ENCODE assay signal across 21 cellular contexts in genomic region chr14:77085538-77085937, GRCh38. TPM values are rescaled to one million over a fixed set of nuclear protein-coding genes. Genes with fewer than 3 reads are reported as not detected.
A peak's percentile ranks its signal among the peaks of the same experiment; 100 is the strongest.
DNase-seq lines count a peak whose midpoint lies in the region; ATAC-seq, FAIRE-seq and TF ChIP-seq lines count a peak whose summit lies in the region.
"Had no signal": no experiment of that assay in that cellular context is flagged by ENCODE, and none has a peak within 500 bp of the region (broad histone marks: within the 10 kb centered on the region; RNA-seq: fewer than 3 reads in every experiment).

No MANE protein-coding gene starts in this region.

- peak overlapping the region; percentile 42; the same call in 1 of the 2 replicates for H3K9ac ChIP-seq in HUES64 (ENCODE audit: low read depth, low read length)

- peaks cover 27% of the 10 kb centered on the region for H3K4me1 Mint-ChIP-seq in stimulated activated memory B cell treated with anti-CD40 and anti-IgM and Interleukin-4, amounts not matched to agents 10 μg/mL and 1 μg/mL and 100 μg/mL, for 72 hours
- H3K4me1 Mint-ChIP-seq in activated T-helper 2 cell treated with anti-CD3 and anti-CD28 coated beads, Interferon-gamma antibody, Interleukin-2, Interleukin-4, amounts not matched to agents 10 μg/mL and 5 μg/mL and 100 μg/mL, durations not matched to agents 14 hours and 24 hours and 36 hours (ENCODE audit: low read depth): peaks cover 3% of the 10 kb centered on the region

- FAIRE-seq in bronchial epithelial cell (lab: Jason Lieb, UNC): peak; percentile 88

- H3K4me1 ChIP-seq in HUES64 (ENCODE audit: insufficient read depth, low read length) (peaks cover 42% of the 10 kb centered on the region), mesodermal cell (ENCODE audit: control insufficient read depth, insufficient read depth, low read length, poor library complexity, severe bottlenecking) (peaks cover 17% of the 10 kb centered on the region)
- H3K4me1 ChIP-seq: esophagus muscularis mucosa, gastrocnemius medialis had no signal

- no peak for ATAC-seq in stimulated activated memory B cell treated with anti-CD40 and anti-IgM and Interleukin-4, amounts not matched to agents 10 μg/mL and 1 μg/mL and 100 μg/mL, for 72 hours
- ATAC-seq: stimulated activated naive CD8-positive, alpha-beta T cell treated with anti-CD3 and anti-CD28 coated beads, Interleukin-15, Interleukin-2, amounts not matched to agents 100 U/mL and 50 U/mL, for 24 hours had no signal

- no peaks in the 10 kb centered on the region for H3K36me3 Mint-ChIP-seq in stimulated activated memory B cell treated with anti-CD40 and anti-IgM and Interleukin-4, amounts not matched to agents 10 μg/mL and 1 μg/mL and 100 μg/mL, for 72 hours
- no peaks in the 10 kb centered on the region for H3K36me3 Mint-ChIP-seq in activated T-helper 2 cell treated with anti-CD3 and anti-CD28 coated beads, Interferon-gamma antibody, Interleukin-2, Interleukin-4, amounts not matched to agents 10 μg/mL and 5 μg/mL and 100 μg/mL, durations not matched to agents 14 hours and 24 hours and 36 hours (ENCODE audit: low read depth)
- H3K36me3 Mint-ChIP-seq: activated naive CD4-positive, alpha-beta T cell treated with anti-CD3 and anti-CD28 coated beads, Interleukin-2, amount 10 ng/mL, durations not matched to agents 7 days and 5 days had no signal

- no peak overlapping the region for H3K4me3 Mint-ChIP-seq in stimulated activated memory B cell treated with anti-CD40 and anti-IgM and Interleukin-4, amounts not matched to agents 10 μg/mL and 1 μg/mL and 100 μg/mL, for 72 hours
- no peak overlapping the region for H3K4me3 Mint-ChIP-seq in activated T-helper 2 cell treated with anti-CD3 and anti-CD28 coated beads, Interferon-gamma antibody, Interleukin-2, Interleukin-4, amounts not matched to agents 10 μg/mL and 5 μg/mL and 100 μg/mL, durations not matched to agents 14 hours and 24 hours and 36 hours (ENCODE audit: low read depth)
- H3K4me3 Mint-ChIP-seq: activated naive CD4-positive, alpha-beta T cell treated with anti-CD3 and anti-CD28 coated beads, Interleukin-2, amount 10 ng/mL, durations not matched to agents 7 days and 5 days; activated T-cell treated with anti-CD3 and anti-CD28 coated beads, Interleukin-2, amount 50 U/mL, for 4 hours had no signal

- H3K27ac ChIP-seq in HUES64 (ENCODE audit: low read depth, low read length) (peak overlapping the region; percentile 70), mesodermal cell (ENCODE audit: low read depth, low read length, severe bottlenecking) (peak overlapping the region; percentile 94)
- H3K27ac ChIP-seq: esophagus muscularis mucosa, transverse colon had no signal

- TF ChIP-seq CTCF in bronchial epithelial cell (IDR thresholded peaks at IDR 0.05; ENCODE audit: insufficient read depth, low read length, severe bottlenecking): no peak

- H3K27me3 ChIP-seq in HUES64 (ENCODE audit: insufficient read depth, low read length) (no peaks in the 10 kb centered on the region), bronchial epithelial cell (ENCODE audit: control insufficient read depth, insufficient read depth, low read length) (no peaks in the 10 kb centered on the region)
- H3K27me3 ChIP-seq: esophagus muscularis mucosa, gastrocnemius medialis, transverse colon had no signal

- H3K9me3 ChIP-seq in HUES64 (ENCODE audit: insufficient read depth, low read depth, low read length): 0 out of 2 replicates have a peak, but pooled peaks cover under 1% of the 10 kb centered on the region
- H3K9me3 ChIP-seq in mesodermal cell (ENCODE audit: control insufficient read depth, low read length): no peaks in the 10 kb centered on the region
- H3K9me3 ChIP-seq: esophagus muscularis mucosa, gastrocnemius medialis had no signal

- H3K4me3 ChIP-seq in HUES64 (ENCODE audit: low read length) (no peak overlapping the region), bronchial epithelial cell (ENCODE audit: low read depth, low read length) (no peak overlapping the region), mesodermal cell (ENCODE audit: extremely low read depth, insufficient read depth, low read length, poor library complexity, severe bottlenecking) (no peak overlapping the region)
- H3K4me3 ChIP-seq: esophagus muscularis mucosa, gastrocnemius medialis, skin epidermis, transverse colon had no signal

- intact Hi-C loops in activated T-helper 2 cell treated with anti-CD3 and anti-CD28 coated beads, Interferon-gamma antibody, Interleukin-2, Interleukin-4, amounts not matched to agents 10 μg/mL and 5 μg/mL and 100 μg/mL, durations not matched to agents 14 hours and 24 hours and 36 hours (cut with micrococcal nuclease): no loop called here

- H3K9me3 Mint-ChIP-seq in stimulated activated memory B cell treated with anti-CD40 and anti-IgM and Interleukin-4, amounts not matched to agents 10 μg/mL and 1 μg/mL and 100 μg/mL, for 72 hours: no peaks in the 10 kb centered on the region
- peaks cover 7% of the 10 kb centered on the region for H3K9me3 Mint-ChIP-seq in activated T-helper 2 cell treated with anti-CD3 and anti-CD28 coated beads, Interferon-gamma antibody, Interleukin-2, Interleukin-4, amounts not matched to agents 10 μg/mL and 5 μg/mL and 100 μg/mL, durations not matched to agents 14 hours and 24 hours and 36 hours
- H3K9me3 Mint-ChIP-seq: activated naive CD4-positive, alpha-beta T cell treated with anti-CD3 and anti-CD28 coated beads, Interleukin-2, amount 10 ng/mL, durations not matched to agents 7 days and 5 days; activated T-cell treated with anti-CD3 and anti-CD28 coated beads, Interleukin-2, amount 50 U/mL, for 4 hours had no signal

- no peak for DNase-seq in bronchial epithelial cell (ENCODE audit: low read depth)
- no peak for DNase-seq in activated T-helper 2 cell treated with anti-CD3 and anti-CD28 coated beads, Interferon-gamma antibody, Interleukin-2, Interleukin-4, amounts not matched to agents 10 μg/mL and 5 μg/mL and 100 μg/mL, durations not matched to agents 14 hours and 24 hours and 36 hours (ENCODE audit: low spot score)
- no peak for DNase-seq in AG08395 (ENCODE audit: low spot score)
- DNase-seq in OCI-M2 (lab: John Stamatoyannopoulos, UW; ENCODE audit: unreplicated experiment): no peak
- DNase-seq: activated CD8-positive, alpha-beta memory T cell treated with anti-CD3 and anti-CD28 coated beads for 24 hours; activated naive CD4-positive, alpha-beta T cell treated with anti-CD3 and anti-CD28 coated beads, Interleukin-2, amount 10 ng/mL, durations not matched to agents 7 days and 5 days; activated T-cell treated with anti-CD3 and anti-CD28 coated beads, Interleukin-2, amount 50 U/mL, for 4 hours; COR-L47; gastrocnemius medialis; left ventricle myocardium superior; NCI-H1105 treated with DMSO at 0.1 percent for 48 hours; NCI-H524 treated with DMSO at 0.1 percent for 48 hours; stimulated activated naive CD8-positive, alpha-beta T cell treated with anti-CD3 and anti-CD28 coated beads, Interleukin-15, Interleukin-2, amounts not matched to agents 100 U/mL and 50 U/mL, for 24 hours; T1000; transverse colon had no signal

- WGBS in HUES64: 59% methylated on average over 4 of the region's 4 CpGs
- 19 to 38% methylated on average over 3 to 4 of the region's 4 CpGs for WGBS in mesodermal cell (ENCODE audit: insufficient coverage in 2 of 2), 2 experiments

- H3K27ac Mint-ChIP-seq in stimulated activated memory B cell treated with anti-CD40 and anti-IgM and Interleukin-4, amounts not matched to agents 10 μg/mL and 1 μg/mL and 100 μg/mL, for 72 hours: peak overlapping the region; percentile 42
- H3K27ac Mint-ChIP-seq in activated T-helper 2 cell treated with anti-CD3 and anti-CD28 coated beads, Interferon-gamma antibody, Interleukin-2, Interleukin-4, amounts not matched to agents 10 μg/mL and 5 μg/mL and 100 μg/mL, durations not matched to agents 14 hours and 24 hours and 36 hours: no peak overlapping the region
- H3K27ac Mint-ChIP-seq: activated naive CD4-positive, alpha-beta T cell treated with anti-CD3 and anti-CD28 coated beads, Interleukin-2, amount 10 ng/mL, durations not matched to agents 7 days and 5 days had no signal

- H3K27me3 Mint-ChIP-seq in stimulated activated memory B cell treated with anti-CD40 and anti-IgM and Interleukin-4, amounts not matched to agents 10 μg/mL and 1 μg/mL and 100 μg/mL, for 72 hours: no peaks in the 10 kb centered on the region
- H3K27me3 Mint-ChIP-seq in activated T-helper 2 cell treated with anti-CD3 and anti-CD28 coated beads, Interferon-gamma antibody, Interleukin-2, Interleukin-4, amounts not matched to agents 10 μg/mL and 5 μg/mL and 100 μg/mL, durations not matched to agents 14 hours and 24 hours and 36 hours (ENCODE audit: low read depth): peaks cover 1% of the 10 kb centered on the region
- H3K27me3 Mint-ChIP-seq: progenitor cell of endocrine pancreas had no signal

- H3K36me3 ChIP-seq in HUES64 (ENCODE audit: insufficient read depth, low read length): no peaks in the 10 kb centered on the region
- no peaks in the 10 kb centered on the region for H3K36me3 ChIP-seq in bronchial epithelial cell (ENCODE audit: control insufficient read depth, insufficient read depth, low read length)
- H3K36me3 ChIP-seq in mesodermal cell (ENCODE audit: control insufficient read depth, insufficient read depth, low read length): no peaks in the 10 kb centered on the region
- H3K36me3 ChIP-seq: esophagus muscularis mucosa, gastrocnemius medialis, transverse colon had no signal

RNA-seq across cellular contexts. Expression of gene CIPC, which starts 12.5 kb away (rescaled TPM):
- polyA plus RNA-seq in HUES64 (2013, experiment 1 of 2): 17.7 TPM
- 16.9 TPM for polyA plus RNA-seq in HUES64 (2013, experiment 2 of 2)
- total RNA-seq in bronchial epithelial cell: 9.7 and 14.5 TPM in 2 replicates
- 11.6 TPM for polyA plus RNA-seq in mesodermal cell (2013, experiment 1 of 2)
- 12.0 TPM for polyA plus RNA-seq in mesodermal cell (2013, experiment 2 of 2)
- total RNA-seq in activated T-helper 2 cell treated with anti-CD3 and anti-CD28 coated beads, Interferon-gamma antibody, Interleukin-2, Interleukin-4, amounts not matched to agents 10 μg/mL and 5 μg/mL and 100 μg/mL, durations not matched to agents 14 hours and 24 hours and 36 hours: 10.9 and 11.3 TPM in 2 replicates

RNA-seq across cellular contexts. Expression of gene ZDHHC22, which starts 56.1 kb away (rescaled TPM):
- 19.1 TPM for polyA plus RNA-seq in HUES64 (2013, experiment 1 of 2)
- polyA plus RNA-seq in HUES64 (2013, experiment 2 of 2): 16.3 TPM
- total RNA-seq in bronchial epithelial cell: not detected in 2 replicates
- 1.7 TPM for polyA plus RNA-seq in mesodermal cell (2013, experiment 1 of 2)
- 1.7 TPM for polyA plus RNA-seq in mesodermal cell (2013, experiment 2 of 2)
- total RNA-seq in activated T-helper 2 cell treated with anti-CD3 and anti-CD28 coated beads, Interferon-gamma antibody, Interleukin-2, Interleukin-4, amounts not matched to agents 10 μg/mL and 5 μg/mL and 100 μg/mL, durations not matched to agents 14 hours and 24 hours and 36 hours: not detected in 2 replicates
- total RNA-seq: activated T-cell treated with anti-CD3 and anti-CD28 coated beads, Interleukin-2, amount 50 U/mL, for 4 hours; gastrocnemius medialis; left ventricle myocardium superior had no signal

RNA-seq across cellular contexts. Expression of gene IRF2BPL, which starts 57.0 kb away (rescaled TPM):
- 46.8 TPM for polyA plus RNA-seq in HUES64 (2013, experiment 1 of 2)
- 53.2 TPM for polyA plus RNA-seq in HUES64 (2013, experiment 2 of 2)
- 12.0 and 12.1 TPM in 2 replicates for total RNA-seq in bronchial epithelial cell
- 60.3 TPM for polyA plus RNA-seq in mesodermal cell (2013, experiment 1 of 2)
- 43.8 TPM for polyA plus RNA-seq in mesodermal cell (2013, experiment 2 of 2)
- 34.8 and 35.8 TPM in 2 replicates for total RNA-seq in activated T-helper 2 cell treated with anti-CD3 and anti-CD28 coated beads, Interferon-gamma antibody, Interleukin-2, Interleukin-4, amounts not matched to agents 10 μg/mL and 5 μg/mL and 100 μg/mL, durations not matched to agents 14 hours and 24 hours and 36 hours
